In the genomic region with DNA sequence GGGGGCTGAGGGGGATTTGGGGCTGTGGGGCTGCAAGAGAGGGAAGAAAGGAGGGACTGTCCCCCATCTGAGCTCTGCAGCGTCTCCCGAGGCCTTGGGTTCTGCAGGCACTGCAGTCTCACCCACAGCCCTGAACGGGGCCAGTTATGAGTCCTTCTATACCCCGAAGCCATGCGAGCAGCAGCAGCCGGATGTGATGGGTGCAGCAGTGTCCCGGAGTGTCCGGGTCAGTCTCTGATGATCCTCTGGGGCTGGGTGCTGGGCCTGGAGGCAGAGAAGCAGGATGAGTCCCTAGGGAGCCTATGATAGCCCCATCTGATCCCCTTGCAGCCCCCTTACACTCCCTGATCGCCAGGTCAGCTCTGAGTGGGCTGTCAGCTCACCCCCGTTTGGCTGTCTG, we compare ENCODE assay signal across 1 cellular context.
TF ChIP-seq lines count a peak whose summit lies in the region.

No MANE protein-coding gene starts in this region.

TF ChIP-seq in WTC11, 78 proteins besides CTCF, POLR2A, EP300 and RAD21 (continued from another document):
- TF ChIP-seq, protein P1, sequence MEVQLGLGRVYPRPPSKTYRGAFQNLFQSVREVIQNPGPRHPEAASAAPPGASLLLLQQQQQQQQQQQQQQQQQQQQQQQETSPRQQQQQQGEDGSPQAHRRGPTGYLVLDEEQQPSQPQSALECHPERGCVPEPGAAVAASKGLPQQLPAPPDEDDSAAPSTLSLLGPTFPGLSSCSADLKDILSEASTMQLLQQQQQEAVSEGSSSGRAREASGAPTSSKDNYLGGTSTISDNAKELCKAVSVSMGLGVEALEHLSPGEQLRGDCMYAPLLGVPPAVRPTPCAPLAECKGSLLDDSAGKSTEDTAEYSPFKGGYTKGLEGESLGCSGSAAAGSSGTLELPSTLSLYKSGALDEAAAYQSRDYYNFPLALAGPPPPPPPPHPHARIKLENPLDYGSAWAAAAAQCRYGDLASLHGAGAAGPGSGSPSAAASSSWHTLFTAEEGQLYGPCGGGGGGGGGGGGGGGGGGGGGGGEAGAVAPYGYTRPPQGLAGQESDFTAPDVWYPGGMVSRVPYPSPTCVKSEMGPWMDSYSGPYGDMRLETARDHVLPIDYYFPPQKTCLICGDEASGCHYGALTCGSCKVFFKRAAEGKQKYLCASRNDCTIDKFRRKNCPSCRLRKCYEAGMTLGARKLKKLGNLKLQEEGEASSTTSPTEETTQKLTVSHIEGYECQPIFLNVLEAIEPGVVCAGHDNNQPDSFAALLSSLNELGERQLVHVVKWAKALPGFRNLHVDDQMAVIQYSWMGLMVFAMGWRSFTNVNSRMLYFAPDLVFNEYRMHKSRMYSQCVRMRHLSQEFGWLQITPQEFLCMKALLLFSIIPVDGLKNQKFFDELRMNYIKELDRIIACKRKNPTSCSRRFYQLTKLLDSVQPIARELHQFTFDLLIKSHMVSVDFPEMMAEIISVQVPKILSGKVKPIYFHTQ (CRISPR knock-in tag; IDR thresholded peaks at IDR 0.05), result no peak
- TF ChIP-seq, protein P2, sequence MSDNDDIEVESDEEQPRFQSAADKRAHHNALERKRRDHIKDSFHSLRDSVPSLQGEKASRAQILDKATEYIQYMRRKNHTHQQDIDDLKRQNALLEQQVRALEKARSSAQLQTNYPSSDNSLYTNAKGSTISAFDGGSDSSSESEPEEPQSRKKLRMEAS (CRISPR knock-in tag; IDR thresholded peaks at IDR 0.05), result no peak
- TF ChIP-seq RORB (CRISPR knock-in tag; IDR thresholded peaks at IDR 0.05) (no peak), KAT7 (CRISPR knock-in tag; IDR thresholded peaks at IDR 0.05; ENCODE audit: borderline replicate concordance) (no peak), CREB1 (CRISPR knock-in tag; IDR thresholded peaks at IDR 0.05) (no peak), TP53 (CRISPR knock-in tag; IDR thresholded peaks at IDR 0.05) (no peak), FOXJ3 (CRISPR knock-in tag; IDR thresholded peaks at IDR 0.05; ENCODE audit: borderline replicate concordance) (no peak), JAZF1 (CRISPR knock-in tag; IDR thresholded peaks at IDR 0.05) (no peak), CBFB (CRISPR knock-in tag; IDR thresholded peaks at IDR 0.05; ENCODE audit: low read depth) (no peak), ELF4 (CRISPR knock-in tag; IDR thresholded peaks at IDR 0.05; ENCODE audit: low read depth) (no peak), HMGA2 (CRISPR knock-in tag; IDR thresholded peaks at IDR 0.05) (no peak)
- TF ChIP-seq, protein P3, sequence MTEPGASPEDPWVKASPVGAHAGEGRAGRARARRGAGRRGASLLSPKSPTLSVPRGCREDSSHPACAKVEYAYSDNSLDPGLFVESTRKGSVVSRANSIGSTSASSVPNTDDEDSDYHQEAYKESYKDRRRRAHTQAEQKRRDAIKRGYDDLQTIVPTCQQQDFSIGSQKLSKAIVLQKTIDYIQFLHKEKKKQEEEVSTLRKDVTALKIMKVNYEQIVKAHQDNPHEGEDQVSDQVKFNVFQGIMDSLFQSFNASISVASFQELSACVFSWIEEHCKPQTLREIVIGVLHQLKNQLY (CRISPR knock-in tag; IDR thresholded peaks at IDR 0.05), result no peak
- TF ChIP-seq, protein P4, sequence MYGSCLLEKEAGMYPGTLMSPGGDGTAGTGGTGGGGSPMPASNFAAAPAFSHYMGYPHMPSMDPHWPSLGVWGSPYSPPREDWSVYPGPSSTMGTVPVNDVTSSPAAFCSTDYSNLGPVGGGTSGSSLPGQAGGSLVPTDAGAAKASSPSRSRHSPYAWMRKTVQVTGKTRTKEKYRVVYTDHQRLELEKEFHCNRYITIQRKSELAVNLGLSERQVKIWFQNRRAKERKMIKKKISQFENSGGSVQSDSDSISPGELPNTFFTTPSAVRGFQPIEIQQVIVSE (CRISPR knock-in tag; IDR thresholded peaks at IDR 0.05; ENCODE audit: borderline replicate concordance), result no peak
TF ChIP-seq in WTC11: peak in this region for 0.
